20 cellular contexts compared by ENCODE assay signal in the genomic region with DNA sequence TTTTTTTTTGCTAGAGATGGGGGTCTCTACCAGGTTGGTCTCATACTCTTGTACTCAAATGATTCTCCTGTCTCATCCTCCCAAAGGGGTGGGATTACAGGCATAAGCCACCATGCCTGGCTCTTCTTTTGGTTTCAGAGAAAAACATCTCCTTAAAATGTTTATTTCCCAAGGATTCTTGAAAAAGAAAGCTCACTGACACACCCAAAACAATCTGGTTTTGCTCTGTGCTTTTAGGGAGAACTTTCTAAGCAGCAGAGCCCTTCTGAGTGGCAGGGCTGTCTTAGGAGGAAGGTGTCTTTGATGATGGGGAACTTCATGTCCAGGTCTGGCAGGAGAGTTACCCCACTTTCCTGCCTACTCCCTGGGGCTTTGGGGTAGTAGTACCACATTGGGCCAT. TPM values are rescaled to one million over a fixed set of nuclear protein-coding genes. Genes with fewer than 3 reads are reported as not detected.
"Had no signal": no experiment of that assay in that cellular context is flagged by ENCODE, and none has a peak within 500 bp of the region (broad histone marks: within the 10 kb centered on the region; RNA-seq: fewer than 3 reads in every experiment).

No MANE protein-coding gene starts in this region.

- H3K36me3 ChIP-seq: pancreas, upper lobe of left lung had no signal

- H3K4me1 ChIP-seq: foreskin keratinocyte had no signal

- DNase-seq: activated CD4-positive, alpha-beta T cell treated with anti-CD3 and anti-CD28 coated beads for 36 hours; activated CD4-positive, alpha-beta T cell treated with anti-CD3 and anti-CD28 coated beads, Interleukin-2, amount 50 U/mL, for 48 hours; activated gamma-delta T cell treated with Interleukin-2 at 50 U/mL for 16 hours; activated T-cell treated with anti-CD3 and anti-CD28 coated beads for 4 hours; effector CD8-positive, alpha-beta T cell; foreskin keratinocyte; glutamatergic neuron; mammary epithelial cell; naive thymus-derived CD8-positive, alpha-beta T cell; pancreas; stimulated activated naive B cell treated with anti-CD40 and anti-IgM and Interleukin-4, amounts not matched to agents 10 μg/mL and 1 μg/mL and 100 μg/mL, for 72 hours; substantia nigra; upper lobe of left lung had no signal

- H3K27ac ChIP-seq: foreskin keratinocyte had no signal

- H3K27me3 ChIP-seq: pancreas had no signal

- H3K9me3 ChIP-seq: pancreas, upper lobe of left lung had no signal

- ATAC-seq: activated CD4-positive, alpha-beta T cell treated with anti-CD3 and anti-CD28 coated beads for 36 hours; activated naive CD4-positive, alpha-beta T cell treated with anti-CD3 and anti-CD28 coated beads, Interleukin-2, amount 50 U/mL, for 72 hours; esophagus mucosa; foreskin keratinocyte; naive thymus-derived CD8-positive, alpha-beta T cell; stimulated activated naive B cell treated with anti-CD40 and anti-IgM and Interleukin-4, amounts not matched to agents 10 μg/mL and 1 μg/mL and 100 μg/mL, for 72 hours; WTC11 had no signal

RNA-seq across cellular contexts. Expression of a gene that starts 1.3 kb away (rescaled TPM):
- total RNA-seq: activated CD4-positive, alpha-beta T cell treated with anti-CD3 and anti-CD28 coated beads for 36 hours; activated naive CD4-positive, alpha-beta T cell treated with anti-CD3 and anti-CD28 coated beads, Interleukin-2, amount 50 U/mL, for 72 hours; activated T-helper 1 cell treated with anti-CD3 and anti-CD28 coated beads, Interleukin-12 subunit alpha, Interleukin-12 subunit beta, Interleukin-2, Interleukin-4 antibody, amounts not matched to agents 30 ng/mL and 10 ng/mL and 1 ng/mL, durations not matched to agents 14 hours and 24 hours and 36 hours; foreskin keratinocyte; mononuclear cell; naive thymus-derived CD8-positive, alpha-beta T cell; T-helper 2 cell treated with Interferon-gamma antibody and Interleukin-4, amounts not matched to agents 100 ng/mL and 5 ng/mL, for 36 hours had no signal
- polyA plus RNA-seq: keratinocyte; mammary epithelial cell; naive thymus-derived CD8-positive, alpha-beta T cell had no signal
